In genomic region chr9:135060461-135061116, GRCh38 we compare ENCODE assay signal across 17 cellular contexts. TPM values are rescaled to one million over a fixed set of nuclear protein-coding genes. Genes with fewer than 3 reads are reported as not detected.
DNase-seq lines count a peak whose midpoint lies in the region; ATAC-seq and TF ChIP-seq lines count a peak whose summit lies in the region.
"Had no signal": no experiment of that assay in that cellular context is flagged by ENCODE, and none has a peak within 500 bp of the region (broad histone marks: within the 10 kb centered on the region; RNA-seq: fewer than 3 reads in every experiment).

No MANE protein-coding gene starts in this region.

- no peak overlapping the region for H3K14ac ChIP-seq in neuronal stem cell (ENCODE audit: low read length)

- no peak overlapping the region for H2AFZ ChIP-seq in neuronal stem cell (ENCODE audit: low read length)

- no peaks in the 10 kb centered on the region for H3K36me3 ChIP-seq in neuronal stem cell (replicated peaks in 1 of 2; ENCODE audit: control insufficient read depth in 2 of 2, insufficient read depth in 2 of 2, low read length in 2 of 2)
- H3K36me3 ChIP-seq in upper lobe of right lung = no peaks in the 10 kb centered on the region
- no peaks in the 10 kb centered on the region for H3K36me3 ChIP-seq in MG63
- H3K36me3 ChIP-seq: SJCRH30 had no signal

- H3K4me3 Mint-ChIP-seq in chondrocyte (ENCODE audit: unreplicated experiment) = no peak overlapping the region

- H3K4me3 ChIP-seq in neuronal stem cell (ENCODE audit: low read length in 2 of 2) (no peak overlapping the region), upper lobe of right lung (no peak overlapping the region), MG63 (no peak overlapping the region)
- H3K4me3 ChIP-seq: SJCRH30 had no signal

- H4K91ac ChIP-seq in neuronal stem cell (ENCODE audit: low read depth, low read length, poor library complexity) = no peak overlapping the region

- H3K4me1 ChIP-seq in neuronal stem cell (ENCODE audit: control insufficient read depth in 2 of 2, insufficient read depth in 1 of 2, low read depth in 1 of 2, low read length in 2 of 2) (no peaks in the 10 kb centered on the region), upper lobe of right lung (no peaks in the 10 kb centered on the region)
- H3K4me1 ChIP-seq: Caco-2, SJCRH30 had no signal

- H3K4me1 Mint-ChIP-seq in chondrocyte (ENCODE audit: low read depth) = no peaks in the 10 kb centered on the region

- H3K9me3 ChIP-seq in neuronal stem cell (replicated peaks in 1 of 2; ENCODE audit: control insufficient read depth in 2 of 2, insufficient read depth in 1 of 2, low read depth in 1 of 2, low read length in 2 of 2) = peaks cover 0 to 10% of the 10 kb centered on the region in 2 donors
- H3K9me3 ChIP-seq in upper lobe of right lung = no peaks in the 10 kb centered on the region
- H3K9me3 ChIP-seq in MG63 = peaks cover 2% of the 10 kb centered on the region; the same call in 1 of the 2 replicates
- H3K9me3 ChIP-seq: SJCRH30 had no signal

- H3K27me3 Mint-ChIP-seq in chondrocyte (ENCODE audit: low read depth) = peaks cover 56% of the 10 kb centered on the region

- H3K18ac ChIP-seq in neuronal stem cell (ENCODE audit: low read length) = peak overlapping the region; percentile 18

- no peak overlapping the region for H3K23ac ChIP-seq in neuronal stem cell (ENCODE audit: low read depth, low read length, poor library complexity)

- H3K27ac ChIP-seq in neuronal stem cell (replicated peaks; ENCODE audit: low read length) (no peak overlapping the region), upper lobe of right lung (no peak overlapping the region)
- H3K27ac ChIP-seq: SJCRH30 had no signal

- no peak for ATAC-seq in Right ventricle myocardium inferior
- ATAC-seq in upper lobe of right lung = no peak
- no peak for ATAC-seq in HG03039 (IDR thresholded peaks at IDR 0.05; ENCODE audit: unreplicated experiment)
- ATAC-seq in GM18861 (IDR thresholded peaks at IDR 0.05; ENCODE audit: unreplicated experiment) = no peak

- no peaks in the 10 kb centered on the region for H3K79me1 ChIP-seq in neuronal stem cell (ENCODE audit: low read depth, low read length)

- TF ChIP-seq CTCF in chondrocyte (IDR thresholded peaks at IDR 0.05) (no peak), upper lobe of right lung (IDR thresholded peaks at IDR 0.05) (no peak)

- no peak overlapping the region for H3K4me2 ChIP-seq in neuronal stem cell (ENCODE audit: insufficient read depth, low read length, poor library complexity, severe bottlenecking)

- H3K27ac Mint-ChIP-seq in chondrocyte (ENCODE audit: unreplicated experiment) = no peak overlapping the region

- no peak overlapping the region for H2BK5ac ChIP-seq in neuronal stem cell (ENCODE audit: low read length)

- no peak overlapping the region for H3K4ac ChIP-seq in neuronal stem cell (ENCODE audit: low read length)

- WGBS in neuronal stem cell (ENCODE audit: extremely low coverage in 2 of 2, insufficient read length in 2 of 2, insufficient replicate concordance in 1 of 2), 2 donors = no CpG with 5 or more reads among the region's 5 CpGs

- H3K36me3 Mint-ChIP-seq in chondrocyte (ENCODE audit: low read depth) = peaks cover 2% of the 10 kb centered on the region

- DNase-seq in cardiac septum (ENCODE audit: low spot score) (peak; percentile 66), Right ventricle myocardium inferior (ENCODE audit: missing footprints) (no peak), chondrocyte (ENCODE audit: low spot score) (peak; percentile 43), neuronal stem cell (ENCODE audit: low spot score) (no peak), upper lobe of right lung (peak; percentile 52), MG63 (no peak)
- DNase-seq: EL, NCI-H1417, NCI-H187 treated with DMSO at 0.1 percent for 48 hours, NCI-H748 treated with DMSO at 0.1 percent for 48 hours, OCI-M1, RPMI8226, SJCRH30 had no signal

- H2BK12ac ChIP-seq in neuronal stem cell (ENCODE audit: low read length) = no peak overlapping the region

- H4K8ac ChIP-seq in neuronal stem cell (ENCODE audit: low read depth, low read length) = no peak overlapping the region

- H3K27me3 ChIP-seq in neuronal stem cell (ENCODE audit: control insufficient read depth in 3 of 3, insufficient read depth in 3 of 3, low read depth in 1 of 3, low read length in 3 of 3) = peaks cover 0 to 11% (median 0%) of the 10 kb centered on the region in 3 experiments
- peaks cover 6% of the 10 kb centered on the region for H3K27me3 ChIP-seq in upper lobe of right lung
- peaks cover 12% of the 10 kb centered on the region for H3K27me3 ChIP-seq in MG63

- intact Hi-C loops in cardiac septum (cut with DNase I) = no loop called here
- intact Hi-C loops in Right ventricle myocardium inferior (cut with DNase I) = no loop called here
- intact Hi-C loops in upper lobe of right lung (cut with DNase I) = no loop called here

- no peak overlapping the region for H2AK5ac ChIP-seq in neuronal stem cell (ENCODE audit: low read depth, low read length)

- peaks cover 6% of the 10 kb centered on the region for H3K9me3 Mint-ChIP-seq in chondrocyte (ENCODE audit: low read depth)

- H3K9ac ChIP-seq in neuronal stem cell (ENCODE audit: low read depth, low read length, poor library complexity) = no peak overlapping the region

- H2BK15ac ChIP-seq in neuronal stem cell (ENCODE audit: low read length) = no peak overlapping the region

- H2BK120ac ChIP-seq in neuronal stem cell (ENCODE audit: low read depth, low read length) = no peak overlapping the region

RNA-seq across cellular contexts. Expression of gene OLFM1, which starts 26.9 kb away (rescaled TPM):
- 8.6 TPM for total RNA-seq in cardiac septum
- 17.9 TPM for total RNA-seq in Right ventricle myocardium inferior
- 1.2 to 4.2 TPM (median 2.8 TPM) in 3 replicates for total RNA-seq in chondrocyte
- 5.8 TPM for polyA plus RNA-seq in neuronal stem cell (2013, experiment 1 of 2)
- 5.8 TPM for polyA plus RNA-seq in neuronal stem cell (2013, experiment 2 of 2)
- 26.0 TPM for total RNA-seq in upper lobe of right lung
- 37.1 and 47.3 TPM in 2 replicates for total RNA-seq in MG63 (2014; rRNA removed; shearing (Covaris generic); ENCODE audit: low replicate concordance)
- total RNA-seq: Caco-2, LHCN-M2, SJCRH30 had no signal

Comparison
In these comparisons a context has a peak if more than half of its experiments do, and no peak if none do; other contexts are left out.
1. DNase-seq: peak in cardiac septum (single experiment), chondrocyte (single experiment) and upper lobe of right lung (single experiment); none in Right ventricle myocardium inferior (single experiment), neuronal stem cell (single experiment) and MG63 (single experiment).